ENCODE assay signal across 1 cellular context in genomic region chr10:79314761-79315601, GRCh38.
TF ChIP-seq lines count a peak whose summit lies in the region.

No MANE protein-coding gene starts in this region.

TF ChIP-seq in SK-N-SH treated with all-trans-retinoic acid at 6 μM for 48 hours, 23 proteins besides CTCF, POLR2A, EP300 and RAD21 (continued from another document):
- no peak for TF ChIP-seq POU6F1 (CRISPR knock-in tag; IDR thresholded peaks at IDR 0.05; ENCODE audit: borderline replicate concordance, low read depth)
TF ChIP-seq in SK-N-SH treated with all-trans-retinoic acid at 6 μM for 48 hours: peak in this region for 0.
